Comparison of ENCODE assay signal across 15 cellular contexts in genomic region chr22:40540265-40540664, GRCh38.
"Had no signal": no experiment of that assay in that cellular context is flagged by ENCODE, and none has a peak within 500 bp of the region (broad histone marks: within the 10 kb centered on the region; RNA-seq: fewer than 3 reads in every experiment).

No MANE protein-coding gene starts in this region.

- H3K36me3 Mint-ChIP-seq: activated naive CD4-positive, alpha-beta T cell treated with anti-CD3 and anti-CD28 coated beads, Interleukin-2, amount 50 U/mL, for 24 hours; stimulated activated effector memory CD8-positive, alpha-beta T cell treated with anti-CD3 and anti-CD28 coated beads, Interleukin-12 subunit alpha, Interleukin-12 subunit beta, amount 100 ng/mL, for 72 hours had no signal

- DNase-seq: activated CD4-positive, alpha-beta T cell treated with anti-CD3 and anti-CD28 coated beads for 36 hours; activated CD8-positive, alpha-beta memory T cell treated with anti-CD3 and anti-CD28 coated beads, Interleukin-2, amount 50 U/mL, for 48 hours; activated CD8-positive, alpha-beta T cell treated with anti-CD3 and anti-CD28 coated beads, Interleukin-2, amount 10 ng/mL, durations not matched to agents 7 days and 5 days; immature natural killer cell; left colon; naive thymus-derived CD8-positive, alpha-beta T cell; nucleus accumbens; right cardiac atrium; substantia nigra; T1000; trophoblast cell had no signal

- H3K27ac Mint-ChIP-seq: activated CD8-positive, alpha-beta T cell treated with anti-CD3 and anti-CD28 coated beads, Interleukin-2, amount 10 ng/mL, durations not matched to agents 7 days and 5 days; activated naive CD4-positive, alpha-beta T cell treated with anti-CD3 and anti-CD28 coated beads, Interleukin-2, amount 50 U/mL, for 24 hours; immature natural killer cell; stimulated activated effector memory CD8-positive, alpha-beta T cell treated with anti-CD3 and anti-CD28 coated beads, Interleukin-12 subunit alpha, Interleukin-12 subunit beta, amount 100 ng/mL, for 72 hours had no signal

- ATAC-seq: activated CD4-positive, alpha-beta T cell treated with anti-CD3 and anti-CD28 coated beads for 36 hours; activated CD8-positive, alpha-beta T cell treated with anti-CD3 and anti-CD28 coated beads, Interleukin-2, amount 10 ng/mL, durations not matched to agents 7 days and 5 days; esophagus mucosa; left colon; naive thymus-derived CD8-positive, alpha-beta T cell; right cardiac atrium; stimulated activated effector memory CD8-positive, alpha-beta T cell treated with anti-CD3 and anti-CD28 coated beads, Interleukin-12 subunit alpha, Interleukin-12 subunit beta, amount 100 ng/mL, for 72 hours had no signal

- H3K4me3 Mint-ChIP-seq: activated CD4-positive, alpha-beta T cell treated with anti-CD3 and anti-CD28 coated beads for 36 hours; activated CD8-positive, alpha-beta T cell treated with anti-CD3 and anti-CD28 coated beads, Interleukin-2, amount 10 ng/mL, durations not matched to agents 7 days and 5 days; activated naive CD4-positive, alpha-beta T cell treated with anti-CD3 and anti-CD28 coated beads, Interleukin-2, amount 50 U/mL, for 24 hours; immature natural killer cell; stimulated activated effector memory CD8-positive, alpha-beta T cell treated with anti-CD3 and anti-CD28 coated beads, Interleukin-12 subunit alpha, Interleukin-12 subunit beta, amount 100 ng/mL, for 72 hours had no signal

- H3K9me3 Mint-ChIP-seq: activated naive CD4-positive, alpha-beta T cell treated with anti-CD3 and anti-CD28 coated beads, Interleukin-2, amount 50 U/mL, for 24 hours; immature natural killer cell; stimulated activated effector memory CD8-positive, alpha-beta T cell treated with anti-CD3 and anti-CD28 coated beads, Interleukin-12 subunit alpha, Interleukin-12 subunit beta, amount 100 ng/mL, for 72 hours had no signal

- H3K27me3 Mint-ChIP-seq: activated CD4-positive, alpha-beta T cell treated with anti-CD3 and anti-CD28 coated beads for 36 hours; activated naive CD4-positive, alpha-beta T cell treated with anti-CD3 and anti-CD28 coated beads, Interleukin-2, amount 50 U/mL, for 24 hours; naive thymus-derived CD8-positive, alpha-beta T cell had no signal

- H3K4me3 ChIP-seq: lung had no signal
